Comparison of ENCODE assay signal across 1 cellular context in the genomic region with DNA sequence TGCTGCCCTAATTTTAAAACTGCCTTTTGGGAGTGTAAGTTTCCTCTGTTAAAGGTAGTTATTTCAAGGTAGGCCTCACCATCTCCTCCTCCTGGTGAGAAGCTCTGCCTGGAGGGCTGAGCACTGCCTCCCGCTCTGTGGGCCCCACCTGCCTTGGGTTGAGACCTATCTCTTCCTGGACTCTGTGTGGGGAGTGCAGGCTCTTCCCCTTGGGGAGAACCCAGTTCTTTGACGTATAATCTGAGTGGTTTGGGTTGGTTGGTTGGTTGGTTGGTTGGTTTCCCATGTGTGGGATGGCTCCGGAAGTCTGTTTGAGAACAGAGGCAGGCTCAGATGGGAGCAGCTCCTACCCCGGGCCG.
A peak's percentile ranks its signal among the peaks of the same experiment; 100 is the strongest.
TF ChIP-seq lines count a peak whose summit lies in the region.

No MANE protein-coding gene starts in this region.

TF ChIP-seq in HepG2, 621 proteins besides CTCF, POLR2A, EP300 and RAD21 (continued from another document):
- TF ChIP-seq, protein P1, sequence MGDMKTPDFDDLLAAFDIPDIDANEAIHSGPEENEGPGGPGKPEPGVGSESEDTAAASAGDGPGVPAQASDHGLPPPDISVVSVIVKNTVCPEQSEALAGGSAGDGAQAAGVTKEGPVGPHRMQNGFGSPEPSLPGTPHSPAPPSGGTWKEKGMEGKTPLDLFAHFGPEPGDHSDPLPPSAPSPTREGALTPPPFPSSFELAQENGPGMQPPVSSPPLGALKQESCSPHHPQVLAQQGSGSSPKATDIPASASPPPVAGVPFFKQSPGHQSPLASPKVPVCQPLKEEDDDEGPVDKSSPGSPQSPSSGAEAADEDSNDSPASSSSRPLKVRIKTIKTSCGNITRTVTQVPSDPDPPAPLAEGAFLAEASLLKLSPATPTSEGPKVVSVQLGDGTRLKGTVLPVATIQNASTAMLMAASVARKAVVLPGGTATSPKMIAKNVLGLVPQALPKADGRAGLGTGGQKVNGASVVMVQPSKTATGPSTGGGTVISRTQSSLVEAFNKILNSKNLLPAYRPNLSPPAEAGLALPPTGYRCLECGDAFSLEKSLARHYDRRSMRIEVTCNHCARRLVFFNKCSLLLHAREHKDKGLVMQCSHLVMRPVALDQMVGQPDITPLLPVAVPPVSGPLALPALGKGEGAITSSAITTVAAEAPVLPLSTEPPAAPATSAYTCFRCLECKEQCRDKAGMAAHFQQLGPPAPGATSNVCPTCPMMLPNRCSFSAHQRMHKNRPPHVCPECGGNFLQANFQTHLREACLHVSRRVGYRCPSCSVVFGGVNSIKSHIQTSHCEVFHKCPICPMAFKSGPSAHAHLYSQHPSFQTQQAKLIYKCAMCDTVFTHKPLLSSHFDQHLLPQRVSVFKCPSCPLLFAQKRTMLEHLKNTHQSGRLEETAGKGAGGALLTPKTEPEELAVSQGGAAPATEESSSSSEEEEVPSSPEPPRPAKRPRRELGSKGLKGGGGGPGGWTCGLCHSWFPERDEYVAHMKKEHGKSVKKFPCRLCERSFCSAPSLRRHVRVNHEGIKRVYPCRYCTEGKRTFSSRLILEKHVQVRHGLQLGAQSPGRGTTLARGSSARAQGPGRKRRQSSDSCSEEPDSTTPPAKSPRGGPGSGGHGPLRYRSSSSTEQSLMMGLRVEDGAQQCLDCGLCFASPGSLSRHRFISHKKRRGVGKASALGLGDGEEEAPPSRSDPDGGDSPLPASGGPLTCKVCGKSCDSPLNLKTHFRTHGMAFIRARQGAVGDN (CRISPR knock-in tag; IDR thresholded peaks at IDR 0.05): peak; percentile 42
- TF ChIP-seq ZNF737 (CRISPR knock-in tag; IDR thresholded peaks at IDR 0.05; ENCODE audit: borderline replicate concordance): no peak
- 0 out of 2 replicates have a peak, but pooled peaks have one; percentile 45 for TF ChIP-seq ZNF670 (CRISPR knock-in tag; IDR thresholded peaks at IDR 0.05; ENCODE audit: borderline replicate concordance)
